ENCODE assay signal across 8 cellular contexts in the genomic region with DNA sequence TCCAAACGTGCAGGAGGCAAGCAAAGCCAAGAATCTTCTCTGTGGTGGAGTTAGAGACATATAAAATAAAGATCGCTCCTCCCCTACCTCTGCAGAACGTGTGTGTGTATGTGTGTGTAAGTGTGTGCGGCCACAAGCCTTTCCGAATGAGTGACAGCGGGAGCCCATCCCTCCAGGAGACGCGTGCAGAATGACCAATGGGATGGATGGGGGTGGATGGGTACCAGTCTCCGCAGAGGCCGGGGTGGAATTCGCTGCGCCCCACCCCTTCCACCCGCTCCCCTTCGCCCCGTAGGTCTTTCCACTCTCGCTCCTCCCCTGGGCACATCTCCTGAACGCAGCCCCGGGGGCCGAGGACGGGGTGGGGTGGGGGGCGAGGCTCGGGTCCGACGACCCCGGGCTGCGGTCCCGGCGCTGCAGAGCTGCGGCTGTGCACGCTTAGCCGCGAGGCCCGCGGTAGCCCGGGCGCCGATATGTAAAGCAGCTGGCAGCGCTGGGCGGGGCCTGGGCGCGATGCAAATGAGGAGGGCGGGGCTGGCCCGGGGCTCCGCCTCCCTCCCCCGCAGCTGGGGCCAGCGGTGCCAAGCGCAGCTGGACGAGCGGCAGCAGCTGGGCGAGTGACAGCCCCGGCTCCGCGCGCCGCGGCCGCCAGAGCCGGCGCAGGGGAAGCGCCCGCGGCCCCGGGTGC.
DNase-seq lines count a peak whose midpoint lies in the region; ATAC-seq and FAIRE-seq lines count a peak whose summit lies in the region.

A gene (plus strand): TSS at position 594 of the 688 bp plus-strand sequence.

- H3K27ac ChIP-seq in epithelial cell of prostate (no peak within 1 kb of the TSS), mucosa of rectum (ENCODE audit: low read depth in 2 of 2, low read length in 2 of 2) (peak within 1 kb of the TSS in 1 of 2 donors; percentile 38)

- H3K9me3 ChIP-seq in mucosa of rectum (ENCODE audit: control insufficient read depth in 2 of 2, low read length in 2 of 2): no peaks in the 10 kb centered on the region

- peak within 1 kb of the TSS; percentile 57 to 66 for H3K4me3 ChIP-seq in mucosa of rectum (ENCODE audit: low read length in 2 of 2)

- peak; percentile 77 for ATAC-seq in HG02759 (IDR thresholded peaks at IDR 0.05; ENCODE audit: unreplicated experiment)

- peak; percentile 88 for FAIRE-seq in GM18507 (lab: Jason Lieb, UNC)

- H3K9ac ChIP-seq in mucosa of rectum (ENCODE audit: low read depth in 1 of 2, low read length in 2 of 2): no peak within 1 kb of the TSS

- no peaks in the 10 kb centered on the region for H3K36me3 ChIP-seq in mucosa of rectum (ENCODE audit: control insufficient read depth in 2 of 2, insufficient read depth in 2 of 2, low read length in 2 of 2)

- DNase-seq in GM18507 (ENCODE audit: extremely low spot score, insufficient read length, low read depth) (peak; percentile 89), NCI-H526 treated with DMSO at 0.1 percent for 48 hours (lab: John Stamatoyannopoulos, UW) (peak; percentile 6), epithelial cell of prostate (ENCODE audit: low read depth, low spot score) (peak; percentile 22), NCI-H774 (lab: John Stamatoyannopoulos, UW) (no peak)
- DNase-seq in activated CD8-positive, alpha-beta memory T cell treated with anti-CD3 and anti-CD28 coated beads, Interleukin-2, amount 50 U/mL, for 1 hour (ENCODE audit: extremely low read depth): peak; percentile 55
- DNase-seq in stimulated activated CD8-positive, alpha-beta memory T cell treated with anti-CD3 and anti-CD28 coated beads, Interleukin-4, amount 100 ng/mL, for 48 hours: peak; percentile 94

- peaks cover 1 to 11% of the 10 kb centered on the region in 2 donors for H3K27me3 ChIP-seq in mucosa of rectum (ENCODE audit: control insufficient read depth in 2 of 2, insufficient read depth in 2 of 2, low read length in 2 of 2)

- H3K4me1 ChIP-seq in mucosa of rectum (ENCODE audit: control insufficient read depth in 2 of 2, insufficient read depth in 2 of 2, low read length in 2 of 2): peaks cover 3 to 10% of the 10 kb centered on the region in 2 donors
